8 cellular contexts compared by ENCODE assay signal in genomic region chr4:114132830-114133229, GRCh38.
A peak's percentile ranks its signal among the peaks of the same experiment; 100 is the strongest.
DNase-seq lines count a peak whose midpoint lies in the region; ATAC-seq and TF ChIP-seq lines count a peak whose summit lies in the region.

No MANE protein-coding gene starts in this region.

- no peaks in the 10 kb centered on the region for H3K36me3 Mint-ChIP-seq in activated T-helper 1 cell treated with anti-CD3 and anti-CD28 coated beads, Interleukin-12 subunit alpha, Interleukin-12 subunit beta, Interleukin-2, Interleukin-4 antibody, amounts not matched to agents 30 ng/mL and 10 ng/mL and 1 ng/mL, durations not matched to agents 14 hours and 24 hours and 36 hours (ENCODE audit: low read depth)

- H3K9me2 ChIP-seq in MM.1S (replicated peaks; ENCODE audit: insufficient read depth, low read length) (no peaks in the 10 kb centered on the region), hepatocyte (replicated peaks; ENCODE audit: insufficient read depth) (no peaks in the 10 kb centered on the region)

- no peak overlapping the region for H3K9ac ChIP-seq in MM.1S (ENCODE audit: low read length)

- H3K9me3 Mint-ChIP-seq in activated T-helper 1 cell treated with anti-CD3 and anti-CD28 coated beads, Interleukin-12 subunit alpha, Interleukin-12 subunit beta, Interleukin-2, Interleukin-4 antibody, amounts not matched to agents 30 ng/mL and 10 ng/mL and 1 ng/mL, durations not matched to agents 14 hours and 24 hours and 36 hours: no peaks in the 10 kb centered on the region

- no peak overlapping the region for H3K27ac Mint-ChIP-seq in activated T-helper 1 cell treated with anti-CD3 and anti-CD28 coated beads, Interleukin-12 subunit alpha, Interleukin-12 subunit beta, Interleukin-2, Interleukin-4 antibody, amounts not matched to agents 30 ng/mL and 10 ng/mL and 1 ng/mL, durations not matched to agents 14 hours and 24 hours and 36 hours

- WGBS in hepatocyte (ENCODE audit: low lambda C conversion rate, missing lambda C conversion rate): 85% methylated on average over 2 of the region's 2 CpGs

- TF ChIP-seq CTCF in MM.1S (IDR thresholded peaks at IDR 0.05; ENCODE audit: low read length) (peak; percentile 32; the same call in 1 of the 2 replicates), hepatocyte (IDR thresholded peaks at IDR 0.05; ENCODE audit: poor library complexity) (peak; percentile 16)

- peaks cover 1% of the 10 kb centered on the region for H3K27me3 Mint-ChIP-seq in activated T-helper 1 cell treated with anti-CD3 and anti-CD28 coated beads, Interleukin-12 subunit alpha, Interleukin-12 subunit beta, Interleukin-2, Interleukin-4 antibody, amounts not matched to agents 30 ng/mL and 10 ng/mL and 1 ng/mL, durations not matched to agents 14 hours and 24 hours and 36 hours (ENCODE audit: insufficient read depth)

- H3K79me2 ChIP-seq in MM.1S (ENCODE audit: low read length) (no peaks in the 10 kb centered on the region), hepatocyte (no peaks in the 10 kb centered on the region)

- no peaks in the 10 kb centered on the region for H3K4me1 Mint-ChIP-seq in activated T-helper 1 cell treated with anti-CD3 and anti-CD28 coated beads, Interleukin-12 subunit alpha, Interleukin-12 subunit beta, Interleukin-2, Interleukin-4 antibody, amounts not matched to agents 30 ng/mL and 10 ng/mL and 1 ng/mL, durations not matched to agents 14 hours and 24 hours and 36 hours (ENCODE audit: low read depth)

- H3K4me3 ChIP-seq in MM.1S (ENCODE audit: low read length) (no peak overlapping the region), hepatocyte (no peak overlapping the region)

- H4K20me1 ChIP-seq in MM.1S (ENCODE audit: insufficient read depth, low read length): no peaks in the 10 kb centered on the region
- H4K20me1 ChIP-seq in hepatocyte (ENCODE audit: insufficient read depth, poor library complexity, severe bottlenecking): no peaks in the 10 kb centered on the region

- H3K4me1 ChIP-seq in MM.1S (ENCODE audit: low read length): no peaks in the 10 kb centered on the region
- no peaks in the 10 kb centered on the region for H3K4me1 ChIP-seq in hepatocyte (ENCODE audit: insufficient read depth)

- ATAC-seq in GM21390 (IDR thresholded peaks at IDR 0.05; ENCODE audit: unreplicated experiment) (peak; percentile 75), left lobe of liver (no peak)

- no peak overlapping the region for H2AFZ ChIP-seq in MM.1S (ENCODE audit: low read length)
- peak overlapping the region; percentile 13 for H2AFZ ChIP-seq in hepatocyte

- no peaks in the 10 kb centered on the region for H3F3A ChIP-seq in MM.1S (ENCODE audit: insufficient read depth, low read length)

- DNase-seq in DMS 273 treated with DMSO at 0.1 percent for 48 hours (lab: John Stamatoyannopoulos, UW) (peak; percentile 16), MM.1S (peak; percentile 14), hepatocyte (ENCODE audit: low spot score) (no peak), NCI-H345 (lab: John Stamatoyannopoulos, UW) (no peak), left lobe of liver (ENCODE audit: low spot score) (no peak), mucosa of gallbladder (ENCODE audit: low spot score) (no peak)
- DNase-seq in activated T-helper 1 cell treated with anti-CD3 and anti-CD28 coated beads, Interleukin-12 subunit alpha, Interleukin-12 subunit beta, Interleukin-2, Interleukin-4 antibody, amounts not matched to agents 30 ng/mL and 10 ng/mL and 1 ng/mL, durations not matched to agents 14 hours and 24 hours and 36 hours (ENCODE audit: low spot score): no peak

- H3K9me3 ChIP-seq in MM.1S (replicated peaks; ENCODE audit: insufficient read depth, low read length): no peaks in the 10 kb centered on the region
- H3K9me3 ChIP-seq in hepatocyte (ENCODE audit: low read depth): no peaks in the 10 kb centered on the region

- no peak overlapping the region for H3K4me3 Mint-ChIP-seq in activated T-helper 1 cell treated with anti-CD3 and anti-CD28 coated beads, Interleukin-12 subunit alpha, Interleukin-12 subunit beta, Interleukin-2, Interleukin-4 antibody, amounts not matched to agents 30 ng/mL and 10 ng/mL and 1 ng/mL, durations not matched to agents 14 hours and 24 hours and 36 hours

- H3K27ac ChIP-seq in MM.1S (ENCODE audit: low read length) (no peak overlapping the region), hepatocyte (no peak overlapping the region)

- H3K36me3 ChIP-seq in MM.1S (replicated peaks; ENCODE audit: insufficient read depth, low read length) (no peaks in the 10 kb centered on the region), hepatocyte (replicated peaks; ENCODE audit: insufficient read depth, low read depth) (no peaks in the 10 kb centered on the region)

- no peak overlapping the region for H3K4me2 ChIP-seq in MM.1S (ENCODE audit: low read depth, low read length)
- no peak overlapping the region for H3K4me2 ChIP-seq in hepatocyte

- intact Hi-C loops in activated T-helper 1 cell treated with anti-CD3 and anti-CD28 coated beads, Interleukin-12 subunit alpha, Interleukin-12 subunit beta, Interleukin-2, Interleukin-4 antibody, amounts not matched to agents 30 ng/mL and 10 ng/mL and 1 ng/mL, durations not matched to agents 14 hours and 24 hours and 36 hours (cut with micrococcal nuclease): no loop called here

- H3K27me3 ChIP-seq in MM.1S (replicated peaks; ENCODE audit: insufficient read depth, low read length) (no peaks in the 10 kb centered on the region), hepatocyte (no peaks in the 10 kb centered on the region)

Comparison
In these comparisons a context has a peak if more than half of its experiments do, and no peak if none do; other contexts are left out.
1. DNase-seq: peak in DMS 273 treated with DMSO at 0.1 percent for 48 hours (single experiment) and MM.1S (single experiment); none in hepatocyte (single experiment), NCI-H345 (single experiment), left lobe of liver (single experiment), activated T-helper 1 cell treated with anti-CD3 and anti-CD28 coated beads, Interleukin-12 subunit alpha, Interleukin-12 subunit beta, Interleukin-2, Interleukin-4 antibody, amounts not matched to agents 30 ng/mL and 10 ng/mL and 1 ng/mL, durations not matched to agents 14 hours and 24 hours and 36 hours (single experiment) and mucosa of gallbladder (single experiment).